ENCODE assay signal across 8 cellular contexts in genomic region chr2:219206442-219207253, GRCh38. TPM values are rescaled to one million over a fixed set of nuclear protein-coding genes. Genes with fewer than 3 reads are reported as not detected.
DNase-seq lines count a peak whose midpoint lies in the region; ATAC-seq, FAIRE-seq and TF ChIP-seq lines count a peak whose summit lies in the region.

TSS of gene ZFAND2B (plus strand) at chr2:219206782. CDS start at chr2:219206988, 206 bp downstream.

- peak within 1 kb of the TSS; percentile 93 to 99 (median 96) for H3K27ac ChIP-seq in transverse colon

- peaks cover 48% of the 10 kb centered on the region for H3K4me1 Mint-ChIP-seq in activated naive CD8-positive, alpha-beta T cell treated with anti-CD3 and anti-CD28 coated beads, Interleukin-2, amount 50 U/mL, for 24 hours

- ATAC-seq in HG02840 (IDR thresholded peaks at IDR 0.05; ENCODE audit: low FRiP score, unreplicated experiment) (peak; percentile 93), Right ventricle myocardium superior (ENCODE audit: poor library complexity) (peak; percentile 98)
- ATAC-seq in activated naive CD8-positive, alpha-beta T cell treated with anti-CD3 and anti-CD28 coated beads, Interleukin-2, amount 50 U/mL, for 24 hours = peak; percentile 97

- peaks cover 4% of the 10 kb centered on the region for H3K9me3 Mint-ChIP-seq in activated naive CD8-positive, alpha-beta T cell treated with anti-CD3 and anti-CD28 coated beads, Interleukin-2, amount 50 U/mL, for 24 hours

- no peaks in the 10 kb centered on the region for H3K27me3 Mint-ChIP-seq in activated naive CD8-positive, alpha-beta T cell treated with anti-CD3 and anti-CD28 coated beads, Interleukin-2, amount 50 U/mL, for 24 hours

- intact Hi-C loops in Right ventricle myocardium superior (cut with DNase I) = no loop called here
- intact Hi-C loops in transverse colon (cut with DNase I; ENCODE audit: low total_unique reads) = no loop called here

- no peak for TF ChIP-seq EP300 in transverse colon (IDR thresholded peaks at IDR 0.05; ENCODE audit: low read depth)

- TF ChIP-seq POLR2A in GM12892 (IDR thresholded peaks at IDR 0.05; ENCODE audit: low read depth, low read length) (peak; percentile 98), transverse colon (IDR thresholded peaks at IDR 0.05) (peak; percentile 98)

- WGBS in transverse colon (ENCODE audit: low coverage in 1 of 2), 2 donors = 0% methylated on average over 2 to 49 of the region's 80 CpGs

- peaks cover 7 to 21% (median 20%) of the 10 kb centered on the region in 4 donors for H3K4me1 ChIP-seq in transverse colon

- peak within 1 kb of the TSS; percentile 89 for H3K27ac Mint-ChIP-seq in activated naive CD8-positive, alpha-beta T cell treated with anti-CD3 and anti-CD28 coated beads, Interleukin-2, amount 50 U/mL, for 24 hours

- H3K36me3 ChIP-seq in transverse colon = no peaks in the 10 kb centered on the region

- peak within 1 kb of the TSS; percentile 61 to 76 (median 71) for H3K4me3 ChIP-seq in transverse colon

- H3K27me3 ChIP-seq in transverse colon = no peaks in the 10 kb centered on the region

- DNase-seq in GM12892 (ENCODE audit: insufficient read length) = peak; percentile 99
- DNase-seq in NCI-H1436 (lab: John Stamatoyannopoulos, UW) = peak; percentile 91
- DNase-seq in SW480 (ENCODE audit: low spot score) = peak; percentile 84
- peak; percentile 96 for DNase-seq in activated naive CD8-positive, alpha-beta T cell treated with anti-CD3 and anti-CD28 coated beads, Interleukin-2, amount 50 U/mL, for 24 hours
- DNase-seq in Right ventricle myocardium superior = peak; percentile 97
- peak; percentile 94 for DNase-seq in pons (ENCODE audit: low spot score)
- peak; percentile 97 for DNase-seq in transverse colon

- H3K4me3 Mint-ChIP-seq in activated naive CD8-positive, alpha-beta T cell treated with anti-CD3 and anti-CD28 coated beads, Interleukin-2, amount 50 U/mL, for 24 hours = peak within 1 kb of the TSS; percentile 85

- TF ChIP-seq CTCF in transverse colon (IDR thresholded peaks at IDR 0.05) = peak in 3 of 5 experiments; percentile 9 to 66 (median 61)

- in situ Hi-C loops in transverse colon (cut with MboI; ENCODE audit: low pct_ligation_motif_present in 1 of 4, low pct_unique_long_range_greater_than_20kb in 1 of 4, low sequenced_read_pairs in 3 of 4) = loop anchor here in 1 of 4 donors (5.0 kb wide), 1 partner anchor 34 kb away; the partner anchor contains the start of gene SLC23A3

- H3K36me3 Mint-ChIP-seq in activated naive CD8-positive, alpha-beta T cell treated with anti-CD3 and anti-CD28 coated beads, Interleukin-2, amount 50 U/mL, for 24 hours (ENCODE audit: low read depth) = peaks cover 15% of the 10 kb centered on the region

- FAIRE-seq in GM12892 (lab: Jason Lieb, UNC) = peak; percentile 93

- H3K9me3 ChIP-seq in transverse colon = no peaks in the 10 kb centered on the region

RNA-seq across cellular contexts. Expression of gene ZFAND2B, which starts in this region (rescaled TPM):
- polyA plus RNA-seq in GM12892 (2012; ENCODE audit: missing spikeins) = 21.2 TPM
- total RNA-seq in Right ventricle myocardium superior (21.3 TPM), transverse colon (100 to 1,000 TPM in 3 of 4 donors, 10 to 100 TPM in 1; 90.2 to 156 (median 119) TPM)

Comparison
In these comparisons a context has a peak if more than half of its experiments do, and no peak if none do; other contexts are left out.
1. Peak in every context shown above with its lines: DNase-seq, ATAC-seq, H3K4me3 ChIP-seq and H3K27ac ChIP-seq.